Comparison of ENCODE assay signal across 8 cellular contexts in the genomic region with DNA sequence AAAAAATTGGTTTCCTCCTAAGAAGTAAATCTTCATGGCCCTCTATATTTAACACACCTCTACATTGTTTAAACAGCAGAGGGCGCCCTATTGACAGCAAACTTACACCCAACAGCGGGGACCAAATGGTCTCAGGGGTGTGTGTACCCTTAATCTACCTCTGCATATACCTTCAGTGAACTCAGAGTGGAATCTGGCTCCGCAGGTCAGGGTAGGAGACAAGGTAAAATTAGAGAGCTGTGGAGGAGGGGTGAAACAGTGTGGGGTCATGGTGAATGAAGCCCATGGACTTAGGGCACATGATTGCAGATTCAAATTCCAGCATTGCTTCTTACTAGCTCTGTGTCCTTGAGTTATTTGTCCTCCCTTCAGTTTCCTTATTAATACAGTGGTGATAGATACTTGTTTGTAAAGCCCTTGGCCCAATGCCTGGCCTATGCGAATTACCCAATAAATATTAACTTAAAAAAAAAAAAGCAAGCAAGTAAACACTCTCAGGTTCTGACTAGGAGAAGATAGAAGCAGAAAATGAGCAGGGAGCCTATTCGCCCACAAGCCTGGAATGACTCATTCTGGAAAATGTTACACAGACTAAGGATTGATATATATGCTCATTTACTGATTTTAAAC.
DNase-seq lines count a peak whose midpoint lies in the region; ATAC-seq and TF ChIP-seq lines count a peak whose summit lies in the region.

No MANE protein-coding gene starts in this region.

- H3K9me3 Mint-ChIP-seq in MCF 10A (ENCODE audit: unreplicated experiment), result no peaks in the 10 kb centered on the region
- H3K9me3 Mint-ChIP-seq in activated T-helper 17 cell treated with anti-CD3 and anti-CD28 coated beads, Interleukin-2, amount 50 U/mL, for 72 hours, result no peaks in the 10 kb centered on the region

- H3K36me3 ChIP-seq in breast epithelium (no peaks in the 10 kb centered on the region), lower lobe of right lung (no peaks in the 10 kb centered on the region)

- no peaks in the 10 kb centered on the region for H3K27me3 ChIP-seq in breast epithelium
- no peaks in the 10 kb centered on the region for H3K27me3 ChIP-seq in lower lobe of right lung (ENCODE audit: low read depth)

- DNase-seq in MCF 10A (ENCODE audit: unreplicated experiment), result peak; percentile 48
- no peak for DNase-seq in breast epithelium (ENCODE audit: low spot score in 2 of 2)
- peak; percentile 47 for DNase-seq in NB4 (ENCODE audit: low read depth)
- DNase-seq in lower lobe of right lung, result no peak
- DNase-seq in HuH-7 (ENCODE audit: low spot score), result no peak

- H3K4me1 ChIP-seq in breast epithelium, result no peaks in the 10 kb centered on the region
- H3K4me1 ChIP-seq in lower lobe of right lung, result no peaks in the 10 kb centered on the region

- no peak overlapping the region for H3K4me3 ChIP-seq in breast epithelium
- no peak overlapping the region for H3K4me3 ChIP-seq in NB4 (ENCODE audit: low read depth, low read length)
- no peak overlapping the region for H3K4me3 ChIP-seq in lower lobe of right lung

- CTCF ChIA-PET in MCF 10A (lab: Yijun Ruan, JAX), result interaction anchor here (0.6 to 3.0 kb wide), 17 partner anchors 9 to 688 kb away, joined by 3 to 15 read pairs (median 3); no protein-coding TSS in a partner anchor

- no peaks in the 10 kb centered on the region for H3K4me1 Mint-ChIP-seq in MCF 10A (ENCODE audit: insufficient read depth, unreplicated experiment)
- no peaks in the 10 kb centered on the region for H3K4me1 Mint-ChIP-seq in activated T-helper 17 cell treated with anti-CD3 and anti-CD28 coated beads, Interleukin-2, amount 50 U/mL, for 72 hours

- POLR2A ChIA-PET in MCF 10A (lab: Yijun Ruan, JAX), result interaction anchor here (0.6 kb wide), 1 partner anchor 238 kb away, joined by 3 read pairs; no protein-coding TSS in a partner anchor

- H3K9me3 ChIP-seq in breast epithelium (no peaks in the 10 kb centered on the region), lower lobe of right lung (no peaks in the 10 kb centered on the region)

- TF ChIP-seq POLR2A in breast epithelium (IDR thresholded peaks at IDR 0.05), result no peak
- TF ChIP-seq POLR2A in NB4 (IDR thresholded peaks at IDR 0.05; ENCODE audit: extremely low read depth, insufficient read length), result no peak

- ATAC-seq in activated T-helper 17 cell treated with anti-CD3 and anti-CD28 coated beads, Interleukin-2, amount 50 U/mL, for 72 hours (replicated peaks), result peak; percentile 26
- ATAC-seq in lower lobe of right lung, result peak; percentile 62 to 67
- ATAC-seq in GM18873 (IDR thresholded peaks at IDR 0.05; ENCODE audit: low FRiP score, unreplicated experiment), result no peak
- no peak for ATAC-seq in HG03565 (IDR thresholded peaks at IDR 0.05; ENCODE audit: unreplicated experiment)

- BruUV-seq in MCF 10A (replicated peaks; lab: Mats Ljungman, UMichigan), result no TSS peak

- H3K27ac ChIP-seq in breast epithelium (no peak overlapping the region), lower lobe of right lung (no peak overlapping the region)

- no peaks in the 10 kb centered on the region for H3K27me3 Mint-ChIP-seq in MCF 10A (ENCODE audit: insufficient read depth, unreplicated experiment)
- no peaks in the 10 kb centered on the region for H3K27me3 Mint-ChIP-seq in activated T-helper 17 cell treated with anti-CD3 and anti-CD28 coated beads, Interleukin-2, amount 50 U/mL, for 72 hours

- no peak overlapping the region for H3K27ac Mint-ChIP-seq in MCF 10A (ENCODE audit: low read depth, unreplicated experiment)
- no peak overlapping the region for H3K27ac Mint-ChIP-seq in activated T-helper 17 cell treated with anti-CD3 and anti-CD28 coated beads, Interleukin-2, amount 50 U/mL, for 72 hours

- H3K4me3 Mint-ChIP-seq in MCF 10A (ENCODE audit: unreplicated experiment), result no peak overlapping the region
- H3K4me3 Mint-ChIP-seq in activated T-helper 17 cell treated with anti-CD3 and anti-CD28 coated beads, Interleukin-2, amount 50 U/mL, for 72 hours, result no peak overlapping the region

- no peaks in the 10 kb centered on the region for H3K36me3 Mint-ChIP-seq in MCF 10A (ENCODE audit: insufficient read depth, unreplicated experiment)
- H3K36me3 Mint-ChIP-seq in activated T-helper 17 cell treated with anti-CD3 and anti-CD28 coated beads, Interleukin-2, amount 50 U/mL, for 72 hours (ENCODE audit: low read depth), result no peaks in the 10 kb centered on the region

- TF ChIP-seq CTCF in MCF 10A (IDR thresholded peaks at IDR 0.05; ENCODE audit: unreplicated experiment) (peak; percentile 41), breast epithelium (IDR thresholded peaks at IDR 0.05) (peak in 1 of 3 donors; percentile 18), NB4 (IDR thresholded peaks at IDR 0.05; ENCODE audit: low read depth, low read length) (peak; percentile 64), lower lobe of right lung (IDR thresholded peaks at IDR 0.05) (peak; percentile 33)

- intact Hi-C loops in MCF 10A (cut with micrococcal nuclease) (no loop called here), breast epithelium (cut with DNase I; ENCODE audit: low total_unique reads) (no loop called here), lower lobe of right lung (cut with DNase I) (no loop called here)

Comparison
In these comparisons a context has a peak if more than half of its experiments do, and no peak if none do; other contexts are left out.
1. DNase-seq: peak in MCF 10A (single experiment) and NB4 (single experiment); none in breast epithelium (0 of 2), lower lobe of right lung (single experiment) and HuH-7 (single experiment).
2. ATAC-seq: peak in activated T-helper 17 cell treated with anti-CD3 and anti-CD28 coated beads, Interleukin-2, amount 50 U/mL, for 72 hours (single experiment) and lower lobe of right lung (2 of 2); none in GM18873 (single experiment) and HG03565 (single experiment).